In genomic region chr3:45555666-45556065, GRCh38 we compare ENCODE assay signal across 19 cellular contexts. TPM values are rescaled to one million over a fixed set of nuclear protein-coding genes. Genes with fewer than 3 reads are reported as not detected.
A peak's percentile ranks its signal among the peaks of the same experiment; 100 is the strongest.
DNase-seq lines count a peak whose midpoint lies in the region; ATAC-seq, FAIRE-seq and TF ChIP-seq lines count a peak whose summit lies in the region.
"Had no signal": no experiment of that assay in that cellular context is flagged by ENCODE, and none has a peak within 500 bp of the region (broad histone marks: within the 10 kb centered on the region; RNA-seq: fewer than 3 reads in every experiment).

No MANE protein-coding gene starts in this region.

- H3K18ac ChIP-seq in IMR-90 (ENCODE audit: low read depth, low read length) = no peak overlapping the region

- H3K4me1 Mint-ChIP-seq in chondrocyte (ENCODE audit: low read depth) = peaks cover 54% of the 10 kb centered on the region
- no peaks in the 10 kb centered on the region for H3K4me1 Mint-ChIP-seq in activated naive CD4-positive, alpha-beta T cell treated with anti-CD3 and anti-CD28 coated beads, Interleukin-2, amount 10 ng/mL, durations not matched to agents 7 days and 5 days
- H3K4me1 Mint-ChIP-seq: CD4-positive, alpha-beta memory T cell had no signal

- no peaks in the 10 kb centered on the region for H3K9me3 Mint-ChIP-seq in chondrocyte (ENCODE audit: low read depth)
- H3K9me3 Mint-ChIP-seq in activated naive CD4-positive, alpha-beta T cell treated with anti-CD3 and anti-CD28 coated beads, Interleukin-2, amount 10 ng/mL, durations not matched to agents 7 days and 5 days = no peaks in the 10 kb centered on the region
- H3K9me3 Mint-ChIP-seq: CD4-positive, alpha-beta memory T cell; H9 had no signal

- CTCF ChIA-PET in IMR-90 (lab: Yijun Ruan, JAX) = no interaction called here
- CTCF ChIA-PET in activated naive CD4-positive, alpha-beta T cell treated with anti-CD3 and anti-CD28 coated beads, Interleukin-2, amount 10 ng/mL, durations not matched to agents 7 days and 5 days (lab: Charles Lee) = no interaction called here

- H3K4me3 ChIP-seq in IMR-90 (ENCODE audit: insufficient read depth, low read depth, low read length) (no peak overlapping the region), skeletal muscle tissue (ENCODE audit: low read length in 3 of 3) (no peak overlapping the region)

- no peaks in the 10 kb centered on the region for H4K20me1 ChIP-seq in IMR-90 (ENCODE audit: insufficient read depth, low read length)

- H3K4ac ChIP-seq in IMR-90 (ENCODE audit: low read depth, low read length) = no peak overlapping the region

- H3K14ac ChIP-seq in IMR-90 (replicated peaks; ENCODE audit: low read depth, low read length) = 0 out of 2 replicates have a peak overlapping the region, but pooled peaks have one; percentile 4

- no peak overlapping the region for H4K8ac ChIP-seq in IMR-90 (ENCODE audit: low read depth in 2 of 2, low read length in 2 of 2)

- H3K4me2 ChIP-seq in IMR-90 (ENCODE audit: low read depth, low read length) = no peak overlapping the region

- TF ChIP-seq CTCF in IMR-90 (conservative IDR thresholded peaks at IDR 0.05; ENCODE audit: low read depth, low read length) = no peak
- TF ChIP-seq CTCF in chondrocyte (IDR thresholded peaks at IDR 0.05) = no peak

- TF ChIP-seq POLR2A in IMR-90 (IDR thresholded peaks at IDR 0.05; ENCODE audit: low read depth, low read length) = no peak

- peaks cover 42% of the 10 kb centered on the region for H3K4me1 ChIP-seq in IMR-90 (ENCODE audit: control insufficient read depth, insufficient read depth, low read length)
- peaks cover 77 to 92% (median 80%) of the 10 kb centered on the region in 3 donors for H3K4me1 ChIP-seq in skeletal muscle tissue (ENCODE audit: control insufficient read depth in 3 of 3, insufficient read depth in 3 of 3, low read length in 3 of 3)

- H2BK120ac ChIP-seq in IMR-90 (ENCODE audit: low read depth, low read length) = no peak overlapping the region

- no peak overlapping the region for H3K23ac ChIP-seq in IMR-90 (ENCODE audit: low read depth, low read length)

- peaks cover 31% of the 10 kb centered on the region for H3K9me1 ChIP-seq in IMR-90 (ENCODE audit: insufficient read depth, low read length)

- no peak for FAIRE-seq in HTR-8/SVneo (lab: Jason Lieb, UNC)
- FAIRE-seq: A204.1, D721Med, GM12892, GM19239 had no signal

- intact Hi-C loops in IMR-90 (cut with micrococcal nuclease) = no loop called here

- no peak overlapping the region for H2AFZ ChIP-seq in IMR-90 (replicated peaks; ENCODE audit: low read length, poor library complexity)

- H3K27ac Mint-ChIP-seq in chondrocyte (ENCODE audit: unreplicated experiment) = peak overlapping the region; percentile 27
- no peak overlapping the region for H3K27ac Mint-ChIP-seq in activated naive CD4-positive, alpha-beta T cell treated with anti-CD3 and anti-CD28 coated beads, Interleukin-2, amount 10 ng/mL, durations not matched to agents 7 days and 5 days
- H3K27ac Mint-ChIP-seq: B cell had no signal

- peak overlapping the region; percentile 95 for H2AK5ac ChIP-seq in IMR-90 (ENCODE audit: low read depth, low read length)

- no peak overlapping the region for H4K5ac ChIP-seq in IMR-90 (ENCODE audit: low read depth, low read length)

- in situ Hi-C loops in IMR-90 (cut with MboI; ENCODE audit: low sequenced_read_pairs) = no loop called here

- no peaks in the 10 kb centered on the region for H3K27me3 ChIP-seq in IMR-90 (ENCODE audit: control insufficient read depth, insufficient read depth, low read length)
- H3K27me3 ChIP-seq in skeletal muscle tissue (ENCODE audit: control insufficient read depth in 3 of 3, insufficient read depth in 3 of 3, low read length in 3 of 3) = no peaks in the 10 kb centered on the region

- peaks cover 2% of the 10 kb centered on the region for H3K36me3 Mint-ChIP-seq in chondrocyte (ENCODE audit: low read depth)
- no peaks in the 10 kb centered on the region for H3K36me3 Mint-ChIP-seq in activated naive CD4-positive, alpha-beta T cell treated with anti-CD3 and anti-CD28 coated beads, Interleukin-2, amount 10 ng/mL, durations not matched to agents 7 days and 5 days

- H3K4me3 Mint-ChIP-seq in chondrocyte (ENCODE audit: unreplicated experiment) = no peak overlapping the region
- no peak overlapping the region for H3K4me3 Mint-ChIP-seq in activated naive CD4-positive, alpha-beta T cell treated with anti-CD3 and anti-CD28 coated beads, Interleukin-2, amount 10 ng/mL, durations not matched to agents 7 days and 5 days
- H3K4me3 Mint-ChIP-seq: B cell; CD4-positive, alpha-beta memory T cell; H9 had no signal

- no peak for DNase-seq in IMR-90
- DNase-seq in chondrocyte (ENCODE audit: low spot score) = peak; percentile 49
- peak; percentile 55 for DNase-seq in mesenteric fat pad (ENCODE audit: low spot score)
- DNase-seq in activated naive CD4-positive, alpha-beta T cell treated with anti-CD3 and anti-CD28 coated beads, Interleukin-2, amount 10 ng/mL, durations not matched to agents 7 days and 5 days = no peak
- no peak for DNase-seq in HTR-8/SVneo (ENCODE audit: insufficient read length, low spot score)
- no peak for DNase-seq in activated T-cell treated with anti-CD3 and anti-CD28 coated beads, Interleukin-2, amount 50 U/mL, for 1 hour
- DNase-seq: CD4-positive, alpha-beta memory T cell; DMS153; DND-41; GDM1; GOT3; H9 had no signal

- H3K56ac ChIP-seq in IMR-90 (ENCODE audit: extremely low read depth, insufficient read depth, low read length) = no peak overlapping the region

- H3K27ac ChIP-seq in IMR-90 (ENCODE audit: insufficient read depth, low read length) (no peak overlapping the region), skeletal muscle tissue (ENCODE audit: low read depth, low read length) (peak overlapping the region; percentile 85)
- H3K27ac ChIP-seq: C4-2B had no signal

- no peaks in the 10 kb centered on the region for H3K9me3 ChIP-seq in IMR-90 (ENCODE audit: control insufficient read depth, insufficient read depth, low read length)
- no peaks in the 10 kb centered on the region for H3K9me3 ChIP-seq in skeletal muscle tissue (ENCODE audit: control insufficient read depth in 3 of 3, low read length in 3 of 3)

- BruUV-seq in IMR-90 (replicated peaks; lab: Mats Ljungman, UMichigan) = no TSS peak

- H3K36me3 ChIP-seq in IMR-90 (ENCODE audit: control insufficient read depth, insufficient read depth, low read length) = no peaks in the 10 kb centered on the region
- H3K36me3 ChIP-seq in skeletal muscle tissue (ENCODE audit: control insufficient read depth in 3 of 3, insufficient read depth in 3 of 3, low read length in 3 of 3) = no peaks in the 10 kb centered on the region

- no CpG with 5 or more reads among the region's 6 CpGs for WGBS in IMR-90 (ENCODE audit: extremely low coverage in 2 of 2, insufficient read length in 1 of 2), 2 experiments

- 0 out of 4 replicates have a peak, but pooled peaks cover 0 to 3% of the 10 kb centered on the region in 2 experiments for H3K79me1 ChIP-seq in IMR-90 (ENCODE audit: low read depth in 1 of 2, low read length in 2 of 2)

- H2BK15ac ChIP-seq in IMR-90 (ENCODE audit: low read depth, low read length) = no peak overlapping the region; the same call in 2 of the 3 replicates

- H2BK20ac ChIP-seq in IMR-90 (ENCODE audit: low read depth, low read length) = no peak overlapping the region

- no peak for ATAC-seq in IMR-90 (ENCODE audit: low read depth)

- no peak overlapping the region for H2AK9ac ChIP-seq in IMR-90 (replicated peaks; ENCODE audit: low read depth, low read length, poor library complexity)

- dilution Hi-C loops in IMR-90 (cut with HindIII; ENCODE audit: low sequenced_read_pairs, unreplicated experiment) = no loop called here

- peak overlapping the region; percentile 76; the same call in 1 of the 2 replicates for H4K91ac ChIP-seq in IMR-90 (ENCODE audit: insufficient read depth, low read depth, low read length)

- POLR2A ChIA-PET in IMR-90 (lab: Charles Lee; ENCODE audit: unreplicated experiment) = no interaction called here

- H3K9ac ChIP-seq in IMR-90 (ENCODE audit: low read depth, low read length) = no peak overlapping the region
- no peak overlapping the region for H3K9ac ChIP-seq in skeletal muscle tissue (ENCODE audit: low read depth in 1 of 3, low read length in 3 of 3)

- H3K27me3 Mint-ChIP-seq in chondrocyte (ENCODE audit: low read depth) = no peaks in the 10 kb centered on the region
- peaks cover 8% of the 10 kb centered on the region for H3K27me3 Mint-ChIP-seq in activated naive CD4-positive, alpha-beta T cell treated with anti-CD3 and anti-CD28 coated beads, Interleukin-2, amount 10 ng/mL, durations not matched to agents 7 days and 5 days
- H3K27me3 Mint-ChIP-seq: B cell; CD4-positive, alpha-beta memory T cell had no signal

- no peak for TF ChIP-seq RAD21 in IMR-90 (IDR thresholded peaks at IDR 0.05; ENCODE audit: low read length)

- H2BK5ac ChIP-seq in IMR-90 (ENCODE audit: low read depth, low read length, poor library complexity, severe bottlenecking) = no peak overlapping the region

TF ChIP-seq in IMR-90, 13 proteins besides CTCF, POLR2A, EP300 and RAD21:
- TF ChIP-seq ELK1 (IDR thresholded peaks at IDR 0.05; ENCODE audit: borderline replicate concordance, low read depth, low read length) = no peak
- TF ChIP-seq MAFK (IDR thresholded peaks at IDR 0.05; ENCODE audit: low read depth, low read length) = no peak
- TF ChIP-seq BHLHE40 (IDR thresholded peaks at IDR 0.05; ENCODE audit: low read depth, low read length) = no peak

RNA-seq across cellular contexts. Expression of gene LIMD1, which starts 38.9 kb away (rescaled TPM):
- total RNA-seq in IMR-90 (2012; rRNA removed) (21.5 and 22.5 TPM in 2 replicates), chondrocyte (20.0 to 32.0 TPM (median 29.6 TPM) in 3 replicates), mesenteric fat pad (26.5 TPM), skeletal muscle tissue (16.2 TPM)
- polyA plus RNA-seq in IMR-90 (2012; rRNA removed) = 20.5 and 20.9 TPM in 2 replicates
- polyA plus RNA-seq in IMR-90 (2012; cell fraction: cytosol; rRNA removed) = 12.3 and 13.9 TPM in 2 replicates
- polyA plus RNA-seq in IMR-90 (2012; cell fraction: nucleus; rRNA removed; ENCODE audit: low replicate concordance) = 52.7 and 53.0 TPM in 2 replicates

Comparison
In these comparisons a context has a peak if more than half of its experiments do, and no peak if none do; other contexts are left out.
1. DNase-seq: peak in chondrocyte (single experiment) and mesenteric fat pad (single experiment); none in IMR-90 (single experiment), activated naive CD4-positive, alpha-beta T cell treated with anti-CD3 and anti-CD28 coated beads, Interleukin-2, amount 10 ng/mL, durations not matched to agents 7 days and 5 days (single experiment), HTR-8/SVneo (single experiment) and activated T-cell treated with anti-CD3 and anti-CD28 coated beads, Interleukin-2, amount 50 U/mL, for 1 hour (single experiment).